Comparison of ENCODE assay signal across 1 cellular context in genomic region chr11:41983458-41983857, GRCh38.
TF ChIP-seq lines count a peak whose summit lies in the region.

No MANE protein-coding gene starts in this region.

TF ChIP-seq in GM23338, 12 proteins besides CTCF, POLR2A, EP300 and RAD21:
- no peak for TF ChIP-seq REST (IDR thresholded peaks at IDR 0.05; ENCODE audit: unreplicated experiment)
- no peak for TF ChIP-seq ZNF114 (CRISPR knock-in tag; IDR thresholded peaks at IDR 0.05)
- TF ChIP-seq EZH2phosphoT487 (IDR thresholded peaks at IDR 0.05; ENCODE audit: unreplicated experiment): no peak
- TF ChIP-seq ETS1 (IDR thresholded peaks at IDR 0.05): no peak
- no peak for TF ChIP-seq CREB1 (CRISPR knock-in tag; IDR thresholded peaks at IDR 0.05; ENCODE audit: low read depth)
- no peak for TF ChIP-seq NANOG (IDR thresholded peaks at IDR 0.05; ENCODE audit: borderline replicate concordance)
- no peak for TF ChIP-seq POLR2AphosphoS5 (IDR thresholded peaks at IDR 0.05; ENCODE audit: low read depth)
- TF ChIP-seq JUNB (IDR thresholded peaks at IDR 0.05; ENCODE audit: unreplicated experiment): no peak
- no peak for TF ChIP-seq STAT1 (IDR thresholded peaks at IDR 0.05; ENCODE audit: unreplicated experiment)
- no peak for TF ChIP-seq EZH2 (IDR thresholded peaks at IDR 0.05; ENCODE audit: low read depth, unreplicated experiment)
TF ChIP-seq in GM23338: peak in this region for 0.
